In the genomic region with DNA sequence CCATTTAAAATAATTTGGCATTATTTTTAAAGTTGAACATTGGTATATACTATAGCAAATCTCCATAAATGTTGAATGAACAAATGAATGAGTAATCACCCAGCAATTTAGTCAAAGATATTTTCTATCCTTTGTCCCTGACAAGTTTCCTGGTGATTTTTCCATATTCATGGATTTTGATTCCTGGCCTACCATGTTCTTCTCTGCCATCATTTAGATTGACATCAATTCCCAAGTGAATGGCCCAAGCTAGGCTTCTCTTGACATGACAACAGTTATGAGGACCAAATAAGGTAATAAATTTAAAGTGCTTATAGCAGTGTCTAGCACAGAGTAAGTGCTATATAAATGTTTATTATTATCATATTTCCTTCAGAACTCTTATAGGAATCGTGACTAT, we compare ENCODE assay signal across 25 cellular contexts.
"Had no signal": no experiment of that assay in that cellular context is flagged by ENCODE, and none has a peak within 500 bp of the region (broad histone marks: within the 10 kb centered on the region; RNA-seq: fewer than 3 reads in every experiment).

No MANE protein-coding gene starts in this region.

- H3K4me2 ChIP-seq: smooth muscle cell had no signal

- H3K9me3 ChIP-seq: gastrocnemius medialis, left lung, prostate gland, right atrium auricular region, testis, tibial artery had no signal

- H3K27me3 ChIP-seq: gastrocnemius medialis, left lung, right atrium auricular region, testis, tibial artery had no signal

- H3K4me3 ChIP-seq: gastrocnemius medialis, left lung, prostate gland, right atrium auricular region, smooth muscle cell, testis, tibial artery had no signal

- ATAC-seq: effector memory CD8-positive, alpha-beta T cell; esophagus mucosa; gastrocnemius medialis; left cardiac atrium; left lung; naive thymus-derived CD4-positive, alpha-beta T cell; sciatic nerve; stimulated activated memory B cell treated with anti-CD40 and anti-IgM and Interleukin-4, amounts not matched to agents 10 μg/mL and 1 μg/mL and 100 μg/mL, for 72 hours; stimulated activated naive CD8-positive, alpha-beta T cell treated with anti-CD3 and anti-CD28 coated beads, Interleukin-15, Interleukin-2, amounts not matched to agents 100 U/mL and 50 U/mL, for 24 hours had no signal

- H3K4me1 Mint-ChIP-seq: naive thymus-derived CD4-positive, alpha-beta T cell; nephron had no signal

- H3K9me3 Mint-ChIP-seq: nephron; stimulated activated memory B cell treated with anti-CD40 and anti-IgM and Interleukin-4, amounts not matched to agents 10 μg/mL and 1 μg/mL and 100 μg/mL, for 72 hours; type B pancreatic cell had no signal

- H3K27ac ChIP-seq: prostate gland, right atrium auricular region, testis, tibial artery had no signal

- H3K36me3 Mint-ChIP-seq: naive thymus-derived CD4-positive, alpha-beta T cell; stimulated activated memory B cell treated with anti-CD40 and anti-IgM and Interleukin-4, amounts not matched to agents 10 μg/mL and 1 μg/mL and 100 μg/mL, for 72 hours; type B pancreatic cell had no signal

- H3K4me1 ChIP-seq: left lung, prostate gland, right atrium auricular region, testis, tibial artery had no signal

- H3K36me3 ChIP-seq: gastrocnemius medialis, left lung, prostate gland, right atrium auricular region, tibial artery had no signal

- DNase-seq: cortex of kidney; effector memory CD8-positive, alpha-beta T cell; foreskin fibroblast; gastrocnemius medialis; head of caudate nucleus; left cardiac atrium; left lung; mesendoderm; midbrain; naive thymus-derived CD4-positive, alpha-beta T cell; nucleus accumbens; stimulated activated CD4-positive, alpha-beta T cell treated with anti-CD3 and anti-CD28 coated beads, Interleukin-12 subunit alpha, Interleukin-12 subunit beta, amount 100 ng/mL, for 4 hours; stimulated activated CD4-positive, alpha-beta T cell treated with anti-CD3 and anti-CD28 coated beads, Interleukin-1b, Interleukin-23, amount 100 ng/mL, for 48 hours; stimulated activated CD4-positive, alpha-beta T cell treated with anti-CD3 and anti-CD28 coated beads, Interleukin-4, amount 100 ng/mL, for 4 hours; stimulated activated naive CD8-positive, alpha-beta T cell treated with anti-CD3 and anti-CD28 coated beads, Interleukin-15, Interleukin-2, amounts not matched to agents 100 U/mL and 50 U/mL, for 24 hours; testis; tibial artery had no signal

- H3K27ac Mint-ChIP-seq: effector memory CD8-positive, alpha-beta T cell; naive thymus-derived CD4-positive, alpha-beta T cell; nephron; stimulated activated memory B cell treated with anti-CD40 and anti-IgM and Interleukin-4, amounts not matched to agents 10 μg/mL and 1 μg/mL and 100 μg/mL, for 72 hours; type B pancreatic cell had no signal

- H3K4me3 Mint-ChIP-seq: effector memory CD8-positive, alpha-beta T cell; naive thymus-derived CD4-positive, alpha-beta T cell; nephron; stimulated activated memory B cell treated with anti-CD40 and anti-IgM and Interleukin-4, amounts not matched to agents 10 μg/mL and 1 μg/mL and 100 μg/mL, for 72 hours; type B pancreatic cell had no signal

- H3K27me3 Mint-ChIP-seq: stimulated activated memory B cell treated with anti-CD40 and anti-IgM and Interleukin-4, amounts not matched to agents 10 μg/mL and 1 μg/mL and 100 μg/mL, for 72 hours; type B pancreatic cell had no signal
